ENCODE assay signal across 8 cellular contexts in the genomic region with DNA sequence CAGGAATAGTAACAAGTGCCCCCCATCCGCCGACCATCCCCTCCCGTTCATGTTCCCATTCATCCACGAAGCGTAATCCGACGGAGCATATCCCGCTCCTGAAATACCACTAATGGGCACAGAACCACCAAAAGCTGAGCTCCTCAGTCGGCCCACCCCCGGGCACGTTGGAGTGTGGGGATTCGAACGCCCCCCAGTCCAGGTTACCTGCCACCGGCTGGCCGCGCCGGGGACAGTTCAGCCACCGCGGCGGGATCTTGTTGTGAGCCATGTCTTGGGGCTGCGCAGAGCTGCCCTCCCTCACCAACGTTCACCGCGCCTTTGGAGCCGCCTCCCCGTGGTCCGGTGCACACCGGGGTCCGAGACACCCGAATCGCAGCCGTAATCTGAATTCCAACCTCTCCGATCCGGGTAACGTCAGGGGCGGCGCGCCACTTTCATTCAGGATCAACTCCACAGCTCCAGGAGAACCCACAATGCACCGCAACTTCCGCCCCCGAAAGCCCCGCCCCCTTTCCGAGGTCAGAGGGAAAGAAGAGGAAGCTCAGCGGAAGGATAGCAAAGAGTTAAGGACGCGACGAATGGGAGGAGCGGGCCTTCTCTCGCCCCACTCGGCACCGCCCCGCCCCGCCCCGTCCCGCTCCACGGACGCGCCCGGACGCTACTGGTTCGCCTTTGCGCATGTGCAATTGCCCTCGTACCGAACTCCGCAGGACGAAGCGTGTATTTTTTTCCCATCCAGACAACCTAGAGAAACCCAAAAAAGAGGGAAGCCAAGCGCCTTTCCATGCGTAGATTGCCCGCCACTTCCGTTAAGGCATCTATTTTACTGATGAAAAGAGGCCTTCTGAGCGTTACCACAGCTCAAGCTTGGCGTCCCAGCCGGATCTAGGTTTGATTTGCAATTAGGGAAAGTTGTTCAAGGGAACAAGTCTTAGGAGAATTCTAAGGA. TPM values are rescaled to one million over a fixed set of nuclear protein-coding genes. Genes with fewer than 3 reads are reported as not detected.
DNase-seq lines count a peak whose midpoint lies in the region; ATAC-seq and TF ChIP-seq lines count a peak whose summit lies in the region.

TSS of gene RNGTT (minus strand) at position 480 of the 952 bp plus-strand sequence. CDS start at position 271, 209 bp downstream.

- H3K9ac ChIP-seq in fibroblast of lung (ENCODE audit: insufficient read depth, low read length) = peak within 1 kb of the TSS; percentile 78

- peak; percentile 99 for DNase-seq in GM23338 (ENCODE audit: low spot score)
- peak; percentile 98 for DNase-seq in LHCN-M2 (ENCODE audit: low read depth)
- peak; percentile 96 for DNase-seq in RPMI8226
- peak; percentile 96 to 97 for DNase-seq in activated T-helper 1 cell treated with anti-CD3 and anti-CD28 coated beads, Interleukin-2, amount 50 U/mL, for 16 hours (ENCODE audit: low read depth in 1 of 2, low spot score in 1 of 2)
- peak; percentile 97 for DNase-seq in fibroblast of lung (ENCODE audit: low read depth in 2 of 2)
- DNase-seq in naive thymus-derived CD4-positive, alpha-beta T cell = peak; percentile 89 to 98 (median 95)
- DNase-seq in stimulated activated naive B cell treated with anti-CD40 and anti-IgM and Interleukin-4, amounts not matched to agents 10 μg/mL and 1 μg/mL and 100 μg/mL, for 72 hours = peak; percentile 95

- H3K9me2 ChIP-seq in DOHH2 (replicated peaks; ENCODE audit: control insufficient read depth, low read length) = no peaks in the 10 kb centered on the region
- no peaks in the 10 kb centered on the region for H3K9me2 ChIP-seq in GM23338 (ENCODE audit: insufficient read depth)

- H3K9me3 Mint-ChIP-seq in GM23338 = peaks cover 23% of the 10 kb centered on the region
- H3K9me3 Mint-ChIP-seq in naive thymus-derived CD4-positive, alpha-beta T cell = peaks cover 0 to 25% (median 10%) of the 10 kb centered on the region in 11 donors
- H3K9me3 Mint-ChIP-seq in stimulated activated naive B cell treated with anti-CD40 and anti-IgM and Interleukin-4, amounts not matched to agents 10 μg/mL and 1 μg/mL and 100 μg/mL, for 72 hours = peaks cover 4 to 7% of the 10 kb centered on the region in 2 donors

- H2AFZ ChIP-seq in GM23338 (peak within 1 kb of the TSS; percentile 99), fibroblast of lung (ENCODE audit: low read length) (peak within 1 kb of the TSS; percentile 99)

- H3K4me1 ChIP-seq in DOHH2 (ENCODE audit: control insufficient read depth, low read length) (peaks cover 19% of the 10 kb centered on the region), GM23338 (ENCODE audit: insufficient read depth) (no peaks in the 10 kb centered on the region), fibroblast of lung (ENCODE audit: control insufficient read depth, extremely low read depth, insufficient read depth, low read length) (no peaks in the 10 kb centered on the region)
- H3K4me1 ChIP-seq in naive thymus-derived CD4-positive, alpha-beta T cell (ENCODE audit: control insufficient read depth in 2 of 2, insufficient read depth in 2 of 2, low read length in 2 of 2) = peaks cover 9 to 18% of the 10 kb centered on the region in 2 donors

- H4K20me1 ChIP-seq in DOHH2 (ENCODE audit: control insufficient read depth, insufficient read depth, low read depth, low read length) (no peaks in the 10 kb centered on the region), GM23338 (replicated peaks; ENCODE audit: insufficient read depth) (peaks cover 4% of the 10 kb centered on the region; the same call in 1 of the 2 replicates), fibroblast of lung (ENCODE audit: control insufficient read depth, extremely low read depth, insufficient read depth, low read length) (no peaks in the 10 kb centered on the region)

- H3F3A ChIP-seq in DOHH2 (ENCODE audit: control insufficient read depth, insufficient read depth) (no peaks in the 10 kb centered on the region; the same call in 1 of the 2 replicates), GM23338 (replicated peaks; ENCODE audit: low read depth) (no peaks in the 10 kb centered on the region)

- H3K4me1 Mint-ChIP-seq in GM23338 = peaks cover 16% of the 10 kb centered on the region
- H3K4me1 Mint-ChIP-seq in naive thymus-derived CD4-positive, alpha-beta T cell = peaks cover 25 to 57% (median 52%) of the 10 kb centered on the region in 7 donors
- H3K4me1 Mint-ChIP-seq in stimulated activated naive B cell treated with anti-CD40 and anti-IgM and Interleukin-4, amounts not matched to agents 10 μg/mL and 1 μg/mL and 100 μg/mL, for 72 hours = peaks cover 23 to 36% of the 10 kb centered on the region in 2 donors

- no peaks in the 10 kb centered on the region for H3K27me3 ChIP-seq in DOHH2 (ENCODE audit: control insufficient read depth, low read length)
- H3K27me3 ChIP-seq in GM23338 (ENCODE audit: insufficient read depth) = no peaks in the 10 kb centered on the region
- no peaks in the 10 kb centered on the region for H3K27me3 ChIP-seq in fibroblast of lung (ENCODE audit: control insufficient read depth, insufficient read depth, low read length)
- H3K27me3 ChIP-seq in naive thymus-derived CD4-positive, alpha-beta T cell (ENCODE audit: control insufficient read depth in 2 of 2, insufficient read depth in 2 of 2, low read length in 2 of 2) = no peaks in the 10 kb centered on the region

- TF ChIP-seq CTCF in DOHH2 (IDR thresholded peaks at IDR 0.05; ENCODE audit: low read depth, low read length, poor library complexity, severe bottlenecking) (peak; percentile 36), GM23338 (conservative IDR thresholded peaks at IDR 0.05; ENCODE audit: low read depth in 2 of 2) (no peak), fibroblast of lung (conservative IDR thresholded peaks at IDR 0.05 in 1 of 2, IDR thresholded peaks at IDR 0.05 in 1 of 2; ENCODE audit: low read depth in 1 of 2, low read length in 2 of 2) (peak in 1 of 2 donors; percentile 1)

- intact Hi-C loops in naive thymus-derived CD4-positive, alpha-beta T cell (cut with micrococcal nuclease) = loop anchor here (1.0 to 5.0 kb wide), 17 partner anchors 117 to 1808 kb away; partner anchors contain the start of genes AKIRIN2 (in 2 of the 2), CASP8AP2 (in 2 of the 2), LYRM2 (in 2 of the 2) and MAP3K7 (in 2 of the 2)

- H3K9me3 ChIP-seq in DOHH2 (ENCODE audit: control insufficient read depth, insufficient read depth, low read length) = no peaks in the 10 kb centered on the region
- H3K9me3 ChIP-seq in fibroblast of lung (ENCODE audit: control insufficient read depth, insufficient read depth, low read depth, low read length) = no peaks in the 10 kb centered on the region
- H3K9me3 ChIP-seq in naive thymus-derived CD4-positive, alpha-beta T cell (ENCODE audit: control insufficient read depth in 2 of 3, low read length in 3 of 3) = no peaks in the 10 kb centered on the region

- H3K27ac ChIP-seq in DOHH2 (ENCODE audit: low read depth, low read length) (peak within 1 kb of the TSS; percentile 35; the same call in 1 of the 2 replicates), GM23338 (ENCODE audit: low read depth) (peak within 1 kb of the TSS; percentile 56; the same call in 1 of the 2 replicates), fibroblast of lung (ENCODE audit: insufficient read depth, low read length) (peak within 1 kb of the TSS; percentile 68)
- H3K27ac ChIP-seq in naive thymus-derived CD4-positive, alpha-beta T cell (ENCODE audit: low read depth, low read length) = peak within 1 kb of the TSS; percentile 82

- peaks cover 15% of the 10 kb centered on the region for H3K27me3 Mint-ChIP-seq in GM23338 (ENCODE audit: insufficient read depth, low read depth, poor library complexity)
- H3K27me3 Mint-ChIP-seq in naive thymus-derived CD4-positive, alpha-beta T cell = peaks cover 0 to 2% (median 0%) of the 10 kb centered on the region in 5 donors
- no peaks in the 10 kb centered on the region for H3K27me3 Mint-ChIP-seq in stimulated activated naive B cell treated with anti-CD40 and anti-IgM and Interleukin-4, amounts not matched to agents 10 μg/mL and 1 μg/mL and 100 μg/mL, for 72 hours

- CTCF ChIA-PET in naive thymus-derived CD4-positive, alpha-beta T cell (lab: Charles Lee) = interaction anchor here (1.0 to 1.5 kb wide), 3 partner anchors 19 to 408 kb away, joined by 3 read pairs; no protein-coding TSS in a partner anchor

- H3K4me2 ChIP-seq in DOHH2 (ENCODE audit: low read length) = peak within 1 kb of the TSS; percentile 68
- peak within 1 kb of the TSS; percentile 96 for H3K4me2 ChIP-seq in GM23338
- peak within 1 kb of the TSS; percentile 97 for H3K4me2 ChIP-seq in fibroblast of lung (ENCODE audit: extremely low read depth, insufficient read depth, low read length)

- POLR2A ChIA-PET in naive thymus-derived CD4-positive, alpha-beta T cell (lab: Charles Lee) = interaction anchor here (0.9 to 4.0 kb wide), 11 partner anchors 11 to 1623 kb away, joined by 3 to 58 read pairs (median 4); partner anchors contain the start of genes AKIRIN2, LYRM2, MAP3K7 and PNRC1

- peaks cover 26% of the 10 kb centered on the region; the same call in 2 of the 3 replicates for H3K36me3 Mint-ChIP-seq in GM23338 (ENCODE audit: low read depth)
- peaks cover 0 to 13% (median 7%) of the 10 kb centered on the region in 5 donors for H3K36me3 Mint-ChIP-seq in naive thymus-derived CD4-positive, alpha-beta T cell
- peaks cover 0 to 24% of the 10 kb centered on the region in 2 donors for H3K36me3 Mint-ChIP-seq in stimulated activated naive B cell treated with anti-CD40 and anti-IgM and Interleukin-4, amounts not matched to agents 10 μg/mL and 1 μg/mL and 100 μg/mL, for 72 hours

- H3K36me3 ChIP-seq in DOHH2 (ENCODE audit: control insufficient read depth, low read length) = peaks cover 12% of the 10 kb centered on the region
- H3K36me3 ChIP-seq in GM23338 (ENCODE audit: insufficient read depth) = peaks cover 5% of the 10 kb centered on the region; the same call in 1 of the 2 replicates
- no peaks in the 10 kb centered on the region for H3K36me3 ChIP-seq in fibroblast of lung (ENCODE audit: control insufficient read depth, insufficient read depth, low read length)
- peaks cover 0 to 6% (median 0%) of the 10 kb centered on the region in 3 experiments for H3K36me3 ChIP-seq in naive thymus-derived CD4-positive, alpha-beta T cell (ENCODE audit: control insufficient read depth in 2 of 3, insufficient read depth in 3 of 3, low read length in 3 of 3)

- H3K4me3 ChIP-seq in DOHH2 (ENCODE audit: low read length) (peak within 1 kb of the TSS; percentile 98), GM23338 (peak within 1 kb of the TSS; percentile 63), fibroblast of lung (replicated peaks in 1 of 4; ENCODE audit: control extremely low read depth in 1 of 4, insufficient read depth in 1 of 4, low read depth in 3 of 4, low read length in 4 of 4) (peak within 1 kb of the TSS; percentile 63 to 95 (median 94))
- H3K4me3 ChIP-seq in naive thymus-derived CD4-positive, alpha-beta T cell (ENCODE audit: low read length) = peak within 1 kb of the TSS; percentile 82

- peak within 1 kb of the TSS; percentile 100 for H3K4me3 Mint-ChIP-seq in GM23338
- peak within 1 kb of the TSS; percentile 91 to 99 (median 98) for H3K4me3 Mint-ChIP-seq in naive thymus-derived CD4-positive, alpha-beta T cell
- peak within 1 kb of the TSS; percentile 99 for H3K4me3 Mint-ChIP-seq in stimulated activated naive B cell treated with anti-CD40 and anti-IgM and Interleukin-4, amounts not matched to agents 10 μg/mL and 1 μg/mL and 100 μg/mL, for 72 hours

- peak within 1 kb of the TSS; percentile 93 for H3K27ac Mint-ChIP-seq in GM23338
- peak within 1 kb of the TSS; percentile 85 to 97 (median 94) for H3K27ac Mint-ChIP-seq in naive thymus-derived CD4-positive, alpha-beta T cell
- H3K27ac Mint-ChIP-seq in stimulated activated naive B cell treated with anti-CD40 and anti-IgM and Interleukin-4, amounts not matched to agents 10 μg/mL and 1 μg/mL and 100 μg/mL, for 72 hours = peak within 1 kb of the TSS; percentile 97

- H3K79me2 ChIP-seq in DOHH2 (ENCODE audit: control insufficient read depth, low read length) (peaks cover 63% of the 10 kb centered on the region), GM23338 (replicated peaks; ENCODE audit: insufficient read depth) (peaks cover 48% of the 10 kb centered on the region), fibroblast of lung (ENCODE audit: control insufficient read depth, insufficient read depth, low read length) (peaks cover 31% of the 10 kb centered on the region)

- peak; percentile 95 for ATAC-seq in GM23338
- peak; percentile 100 for ATAC-seq in naive thymus-derived CD4-positive, alpha-beta T cell
- peak; percentile 99 for ATAC-seq in stimulated activated naive B cell treated with anti-CD40 and anti-IgM and Interleukin-4, amounts not matched to agents 10 μg/mL and 1 μg/mL and 100 μg/mL, for 72 hours (replicated peaks)

RNA-seq across cellular contexts. Expression of gene RNGTT, which starts in this region (rescaled TPM):
- 29.2 and 30.7 TPM in 2 replicates for total RNA-seq in GM23338 (2014; rRNA removed; shearing (Covaris generic))
- polyA plus RNA-seq in GM23338 (2016; fragmentation: Nextera tagmentation; extraction: Ambion mirVana) = 10.8 and 11.2 TPM in 2 replicates
- total RNA-seq in LHCN-M2 (2014; rRNA removed) = 29.0 and 31.5 TPM in 2 replicates
- 5.5 TPM for polyA plus RNA-seq in LHCN-M2 (2012)
- total RNA-seq in fibroblast of lung = 12.6 and 12.7 TPM in 2 replicates
- polyA plus RNA-seq in fibroblast of lung = 10.7 and 11.1 TPM in 2 replicates
- polyA plus RNA-seq in fibroblast of lung (2012) = 8.2 and 9.6 TPM in 2 replicates
- 2.3 and 3.7 TPM in 2 replicates for polyA minus RNA-seq in fibroblast of lung (ENCODE audit: low replicate concordance)
- total RNA-seq in naive thymus-derived CD4-positive, alpha-beta T cell = 10 to 100 TPM; 15.4 to 26.5 (median 20.8) TPM
- polyA plus RNA-seq in naive thymus-derived CD4-positive, alpha-beta T cell = 10 to 100 TPM; 16.8 to 17.9 TPM

Comparison
In these comparisons a context has a peak if more than half of its experiments do, and no peak if none do; other contexts are left out.
1. Peak in every context shown above with its lines: DNase-seq, ATAC-seq, H3K4me3 ChIP-seq and H3K27ac ChIP-seq.